In the genomic region with DNA sequence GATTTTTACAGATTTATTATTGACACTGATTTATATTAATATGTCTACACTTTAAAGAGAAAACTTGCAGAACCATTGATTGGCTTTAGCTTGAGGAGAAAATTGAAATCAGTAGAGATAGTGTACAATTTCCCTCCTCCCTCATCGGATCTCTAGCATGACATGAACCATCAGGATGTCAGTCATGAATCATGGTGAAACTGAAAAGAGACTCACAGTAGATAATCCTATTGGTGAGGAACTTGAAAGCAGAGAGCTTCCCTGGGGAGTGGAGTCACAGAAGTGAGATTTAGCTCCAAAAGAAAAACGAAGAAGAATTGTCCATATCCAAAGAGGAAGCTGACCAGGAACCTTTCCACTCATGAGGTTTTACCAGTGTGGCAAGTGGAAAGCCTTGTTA, we compare ENCODE assay signal across 26 cellular contexts.
"Had no signal": no experiment of that assay in that cellular context is flagged by ENCODE, and none has a peak within 500 bp of the region (broad histone marks: within the 10 kb centered on the region; RNA-seq: fewer than 3 reads in every experiment).

No MANE protein-coding gene starts in this region.

- DNase-seq: activated CD4-positive, alpha-beta T cell treated with anti-CD3 and anti-CD28 coated beads for 1 hour; activated CD4-positive, alpha-beta T cell treated with anti-CD3 and anti-CD28 coated beads, Interleukin-2, amount 50 U/mL, for 1 hour; activated CD8-positive, alpha-beta memory T cell treated with anti-CD3 and anti-CD28 coated beads, Interleukin-2, amount 10 ng/mL, durations not matched to agents 7 days and 5 days; activated CD8-positive, alpha-beta T cell treated with anti-CD3 and anti-CD28 coated beads, Interleukin-2, amount 10 ng/mL, durations not matched to agents 7 days and 5 days; activated naive CD4-positive, alpha-beta T cell; activated T-cell treated with anti-CD3 and anti-CD28 coated beads, Interleukin-2, amount 50 U/mL, for 48 hours; effector CD8-positive, alpha-beta T cell; erythroblast; islet precursor cell; left cardiac atrium; left ventricle myocardium superior; naive B cell; nephron progenitor cell; ovary; right lobe of liver; stimulated activated CD4-positive, alpha-beta T cell treated with anti-CD3 and anti-CD28 coated beads, Interleukin-2, amount 100 ng/mL, for 48 hours; stimulated activated naive CD4-positive, alpha-beta T cell treated with Interleukin-2 at 50 U/mL for 16 hours; T-helper 17 cell; T1000 had no signal

- ATAC-seq: activated CD8-positive, alpha-beta memory T cell treated with anti-CD3 and anti-CD28 coated beads, Interleukin-2, amount 10 ng/mL, durations not matched to agents 7 days and 5 days; activated CD8-positive, alpha-beta T cell treated with anti-CD3 and anti-CD28 coated beads, Interleukin-2, amount 10 ng/mL, durations not matched to agents 7 days and 5 days; activated naive CD4-positive, alpha-beta T cell treated with anti-CD3 and anti-CD28 coated beads, Interleukin-2, amount 50 U/mL, for 72 hours; gastroesophageal sphincter; left cardiac atrium; left ventricle myocardium superior; right lobe of liver; T-helper 17 cell; WTC11 had no signal

- H3K27me3 ChIP-seq: gastroesophageal sphincter, hepatocyte, ovary, right lobe of liver, tibial nerve had no signal

- H3K27ac ChIP-seq: gastroesophageal sphincter, hepatocyte, ovary, right lobe of liver, tibial nerve had no signal

- H3K27ac Mint-ChIP-seq: activated CD8-positive, alpha-beta memory T cell treated with anti-CD3 and anti-CD28 coated beads, Interleukin-2, amount 10 ng/mL, durations not matched to agents 7 days and 5 days; activated CD8-positive, alpha-beta T cell treated with anti-CD3 and anti-CD28 coated beads, Interleukin-2, amount 10 ng/mL, durations not matched to agents 7 days and 5 days; activated naive CD4-positive, alpha-beta T cell treated with anti-CD3 and anti-CD28 coated beads, Interleukin-2, amount 50 U/mL, for 72 hours; activated T-helper 2 cell treated with anti-CD3 and anti-CD28 coated beads, Interferon-gamma antibody, Interleukin-2, Interleukin-4, amounts not matched to agents 10 μg/mL and 5 μg/mL and 100 μg/mL, durations not matched to agents 14 hours and 24 hours and 36 hours; naive B cell; progenitor cell of endocrine pancreas; T-helper 17 cell; WTC11 had no signal

- H3K27me3 Mint-ChIP-seq: activated CD8-positive, alpha-beta memory T cell treated with anti-CD3 and anti-CD28 coated beads, Interleukin-2, amount 10 ng/mL, durations not matched to agents 7 days and 5 days; naive B cell; progenitor cell of endocrine pancreas; T-helper 17 cell had no signal

- H3K4me3 Mint-ChIP-seq: activated CD8-positive, alpha-beta memory T cell treated with anti-CD3 and anti-CD28 coated beads, Interleukin-2, amount 10 ng/mL, durations not matched to agents 7 days and 5 days; activated CD8-positive, alpha-beta T cell treated with anti-CD3 and anti-CD28 coated beads, Interleukin-2, amount 10 ng/mL, durations not matched to agents 7 days and 5 days; naive B cell; nephron progenitor cell; T-helper 17 cell; WTC11 had no signal

- H3K36me3 Mint-ChIP-seq: activated CD8-positive, alpha-beta memory T cell treated with anti-CD3 and anti-CD28 coated beads, Interleukin-2, amount 10 ng/mL, durations not matched to agents 7 days and 5 days; activated naive CD4-positive, alpha-beta T cell treated with anti-CD3 and anti-CD28 coated beads, Interleukin-2, amount 50 U/mL, for 72 hours; naive B cell; WTC11 had no signal

- H3K9me3 Mint-ChIP-seq: activated naive CD4-positive, alpha-beta T cell treated with anti-CD3 and anti-CD28 coated beads, Interleukin-2, amount 50 U/mL, for 72 hours; activated T-helper 2 cell treated with anti-CD3 and anti-CD28 coated beads, Interferon-gamma antibody, Interleukin-2, Interleukin-4, amounts not matched to agents 10 μg/mL and 5 μg/mL and 100 μg/mL, durations not matched to agents 14 hours and 24 hours and 36 hours; nephron progenitor cell had no signal

- H3K4me1 Mint-ChIP-seq: activated CD8-positive, alpha-beta memory T cell treated with anti-CD3 and anti-CD28 coated beads, Interleukin-2, amount 10 ng/mL, durations not matched to agents 7 days and 5 days; naive B cell; T-helper 17 cell had no signal

- H3K4me1 ChIP-seq: gastroesophageal sphincter, right lobe of liver, tibial nerve had no signal
